19 cellular contexts compared by ENCODE assay signal in genomic region chr1:240109130-240109529, GRCh38. TPM values are rescaled to one million over a fixed set of nuclear protein-coding genes. Genes with fewer than 3 reads are reported as not detected.
"Had no signal": no experiment of that assay in that cellular context is flagged by ENCODE, and none has a peak within 500 bp of the region (broad histone marks: within the 10 kb centered on the region; RNA-seq: fewer than 3 reads in every experiment).

No MANE protein-coding gene starts in this region.

- ATAC-seq: activated CD8-positive, alpha-beta T cell treated with anti-CD3 and anti-CD28 coated beads for 36 hours; foreskin keratinocyte; left lobe of liver had no signal

- H3K4me1 ChIP-seq: foreskin keratinocyte had no signal

- H3K36me3 ChIP-seq: brain microvascular endothelial cell had no signal

- H3K27ac ChIP-seq: brain microvascular endothelial cell, coronary artery, foreskin keratinocyte had no signal

- DNase-seq: activated B cell treated with CpG ODN at 0.5 μM for 24 hours; activated CD4-positive, alpha-beta T cell treated with anti-CD3 and anti-CD28 coated beads for 48 hours; activated CD8-positive, alpha-beta T cell treated with anti-CD3 and anti-CD28 coated beads for 36 hours; activated naive CD4-positive, alpha-beta T cell treated with Interleukin-2 at 50 U/mL for 16 hours; activated naive CD8-positive, alpha-beta T cell treated with anti-CD3 and anti-CD28 coated beads, Interleukin-2, amount 10 ng/mL, durations not matched to agents 7 days and 5 days; activated T-cell treated with anti-CD3 and anti-CD28 coated beads, Interleukin-2, amount 50 U/mL, for 1 hour; brain microvascular endothelial cell; effector CD8-positive, alpha-beta T cell; foreskin keratinocyte; glutamatergic neuron; islet precursor cell; nephron progenitor cell; posterior cingulate gyrus; stimulated activated CD4-positive, alpha-beta T cell treated with anti-CD3 and anti-CD28 coated beads, Interleukin-2, amount 100 ng/mL, for 24 hours; trophoblast cell had no signal

- H3K4me3 ChIP-seq: coronary artery, lung had no signal

- H3K27me3 ChIP-seq: brain microvascular endothelial cell, foreskin keratinocyte had no signal

RNA-seq across cellular contexts. Expression of gene FMN2, which starts 17.4 kb away (rescaled TPM):
- total RNA-seq: activated B cell treated with CpG ODN at 0.5 μM for 24 hours; activated CD8-positive, alpha-beta T cell treated with anti-CD3 and anti-CD28 coated beads for 36 hours; activated naive CD8-positive, alpha-beta T cell treated with anti-CD3 and anti-CD28 coated beads, Interleukin-2, amount 10 ng/mL, durations not matched to agents 7 days and 5 days; activated T-helper 2 cell treated with anti-CD3 and anti-CD28 coated beads, Interferon-gamma antibody, Interleukin-2, Interleukin-4, amounts not matched to agents 10 μg/mL and 5 μg/mL and 100 μg/mL, durations not matched to agents 14 hours and 24 hours and 36 hours; foreskin keratinocyte; left lobe of liver had no signal
